9 cellular contexts compared by ENCODE assay signal in genomic region chr7:24834150-24834798, GRCh38.
DNase-seq lines count a peak whose midpoint lies in the region; ATAC-seq and TF ChIP-seq lines count a peak whose summit lies in the region.
"Had no signal": no experiment of that assay in that cellular context is flagged by ENCODE, and none has a peak within 500 bp of the region (broad histone marks: within the 10 kb centered on the region; RNA-seq: fewer than 3 reads in every experiment).

No MANE protein-coding gene starts in this region.

- no peaks in the 10 kb centered on the region for H4K20me1 ChIP-seq in OCI-LY1 (ENCODE audit: insufficient read depth, low read length)

- peak overlapping the region; percentile 98 for H3K27ac ChIP-seq in OCI-LY1 (ENCODE audit: low read depth, low read length, poor library complexity, severe bottlenecking)
- peak overlapping the region; percentile 24 to 45 for H3K27ac ChIP-seq in mucosa of rectum (ENCODE audit: low read depth in 2 of 2, low read length in 2 of 2)

- no peaks in the 10 kb centered on the region for H3K9me2 ChIP-seq in OCI-LY1 (ENCODE audit: low read depth, low read length)

- H2AFZ ChIP-seq in OCI-LY1 (ENCODE audit: low read length): no peak overlapping the region

- H3K9ac ChIP-seq in OCI-LY1 (ENCODE audit: low read length) (peak overlapping the region; percentile 72), mucosa of rectum (ENCODE audit: low read depth in 1 of 2, low read length in 2 of 2) (no peak overlapping the region)

- H3K9me3 ChIP-seq in OCI-LY1 (ENCODE audit: low read length) (no peaks in the 10 kb centered on the region), mucosa of rectum (ENCODE audit: control insufficient read depth in 2 of 2, low read length in 2 of 2) (no peaks in the 10 kb centered on the region)

- TF ChIP-seq CTCF in OCI-LY1 (IDR thresholded peaks at IDR 0.05; ENCODE audit: low read length): no peak

- H3K4me3 ChIP-seq in OCI-LY1 (ENCODE audit: low read depth, low read length, poor library complexity, severe bottlenecking) (peak overlapping the region; percentile 43), mucosa of rectum (ENCODE audit: low read length in 2 of 2) (no peak overlapping the region)

- peak; percentile 49 for ATAC-seq in GM18498 (IDR thresholded peaks at IDR 0.05; ENCODE audit: unreplicated experiment)
- ATAC-seq in GM21825 (IDR thresholded peaks at IDR 0.05; ENCODE audit: unreplicated experiment): peak; percentile 50

- H3K79me2 ChIP-seq in OCI-LY1 (ENCODE audit: insufficient read depth, low read length): no peaks in the 10 kb centered on the region

- DNase-seq in kidney tubule cell (ENCODE audit: low spot score) (no peak), A172 (ENCODE audit: low spot score) (no peak), KG1 (lab: John Stamatoyannopoulos, UW) (no peak)
- DNase-seq in stimulated activated CD8-positive, alpha-beta memory T cell treated with anti-CD3 and anti-CD28 coated beads, Interleukin-4, amount 100 ng/mL, for 48 hours: no peak
- DNase-seq: OCI-M1 had no signal

- H3K4me1 ChIP-seq in OCI-LY1 (ENCODE audit: insufficient read depth, low read length, severe bottlenecking) (peaks cover 100% of the 10 kb centered on the region), mucosa of rectum (ENCODE audit: control insufficient read depth in 2 of 2, insufficient read depth in 2 of 2, low read length in 2 of 2) (peaks cover 0 to 8% of the 10 kb centered on the region in 2 donors)

- peaks cover 51% of the 10 kb centered on the region for H3K36me3 ChIP-seq in OCI-LY1 (ENCODE audit: insufficient read depth, low read length)
- H3K36me3 ChIP-seq in mucosa of rectum (ENCODE audit: control insufficient read depth in 2 of 2, insufficient read depth in 2 of 2, low read length in 2 of 2): no peaks in the 10 kb centered on the region

- H3K27me3 ChIP-seq in OCI-LY1 (ENCODE audit: insufficient read depth, low read length): no peaks in the 10 kb centered on the region
- H3K27me3 ChIP-seq in mucosa of rectum (ENCODE audit: control insufficient read depth in 2 of 2, insufficient read depth in 2 of 2, low read length in 2 of 2): no peaks in the 10 kb centered on the region

- peaks cover 8% of the 10 kb centered on the region; the same call in 1 of the 2 replicates for H3F3A ChIP-seq in OCI-LY1 (ENCODE audit: insufficient read depth, low read length)

- H3K4me2 ChIP-seq in OCI-LY1 (ENCODE audit: low read length): peak overlapping the region; percentile 56
